ENCODE assay signal across 18 cellular contexts in genomic region chr4:55170462-55170861, GRCh38. TPM values are rescaled to one million over a fixed set of nuclear protein-coding genes. Genes with fewer than 3 reads are reported as not detected.
DNase-seq lines count a peak whose midpoint lies in the region; ATAC-seq and TF ChIP-seq lines count a peak whose summit lies in the region.
"Had no signal": no experiment of that assay in that cellular context is flagged by ENCODE, and none has a peak within 500 bp of the region (broad histone marks: within the 10 kb centered on the region; RNA-seq: fewer than 3 reads in every experiment).

No MANE protein-coding gene starts in this region.

- CTCF ChIA-PET in PC-3 (lab: Charles Lee), result interaction anchor here (0.6 kb wide), 1 partner anchor 199 kb away, joined by 8 read pairs; no protein-coding TSS in a partner anchor

- peak overlapping the region; percentile 74 for H3K4me2 ChIP-seq in PC-3 (ENCODE audit: low read length)

- TF ChIP-seq CTCF in AG10803 (conservative IDR thresholded peaks at IDR 0.05; ENCODE audit: low read length), result no peak
- TF ChIP-seq CTCF in PC-3 (conservative IDR thresholded peaks at IDR 0.05; ENCODE audit: low read depth, low read length), result no peak
- TF ChIP-seq CTCF in mucosa of descending colon (IDR thresholded peaks at IDR 0.05), result no peak

- peak; percentile 16 for DNase-seq in AG10803 (ENCODE audit: low read depth)
- DNase-seq in PC-3, result peak; percentile 32
- DNase-seq in epithelial cell of prostate (ENCODE audit: low read depth, low spot score), result no peak
- no peak for DNase-seq in mucosa of descending colon
- DNase-seq in MV-4-11 (lab: John Stamatoyannopoulos, UW), result no peak
- no peak for DNase-seq in NK-92 treated with Interleukin-12 subunit alpha and Interleukin-12 subunit beta, amount 100 ng/mL, for 24 hours (lab: John Stamatoyannopoulos, UW)
- DNase-seq: ACHN; C1 segment of cervical spinal cord; Calu3; CD4-positive, alpha-beta T cell; DMS 273 treated with DMSO at 0.1 percent for 48 hours; DMS79 treated with DMSO at 0.1 percent for 48 hours; EL; GM23248; H9 had no signal

- ATAC-seq in PC-3, result no peak; the same call in 1 of the 2 replicates
- ATAC-seq in mucosa of descending colon, result peak; percentile 27
- no peak for ATAC-seq in GM19328 (IDR thresholded peaks at IDR 0.05; ENCODE audit: unreplicated experiment)

- no peak overlapping the region for H2AFZ ChIP-seq in PC-3 (ENCODE audit: low read length)
- H2AFZ ChIP-seq: GM23248 had no signal

- H3F3A ChIP-seq in PC-3 (ENCODE audit: low read length, unreplicated experiment), result peaks cover 16% of the 10 kb centered on the region

- peak overlapping the region; percentile 24; the same call in 1 of the 2 replicates for H3K9ac ChIP-seq in PC-3 (ENCODE audit: low read length)
- H3K9ac ChIP-seq: GM23248 had no signal

- H3K27ac ChIP-seq in PC-3 (ENCODE audit: low read length) (peak overlapping the region; percentile 67), epithelial cell of prostate (peak overlapping the region; percentile 26)
- H3K27ac ChIP-seq: GM23248 had no signal

- peaks cover 55% of the 10 kb centered on the region for H3K4me1 ChIP-seq in PC-3 (ENCODE audit: insufficient read depth, low read length)
- no peaks in the 10 kb centered on the region for H3K4me1 ChIP-seq in mucosa of descending colon (ENCODE audit: low read depth)

- H3K27me3 ChIP-seq in PC-3 (ENCODE audit: low read length), result no peaks in the 10 kb centered on the region

- no peaks in the 10 kb centered on the region for H3K9me3 ChIP-seq in PC-3 (ENCODE audit: low read length)
- H3K9me3 ChIP-seq in mucosa of descending colon, result no peaks in the 10 kb centered on the region

- H3K79me2 ChIP-seq in PC-3 (ENCODE audit: low read length), result no peaks in the 10 kb centered on the region

- no peaks in the 10 kb centered on the region for H3K36me3 ChIP-seq in PC-3 (ENCODE audit: low read depth, low read length)
- H3K36me3 ChIP-seq in mucosa of descending colon (ENCODE audit: low read depth), result no peaks in the 10 kb centered on the region

- H3K4me3 ChIP-seq in AG10803 (ENCODE audit: low read length), result no peak overlapping the region
- H3K4me3 ChIP-seq in PC-3 (ENCODE audit: low read length), result no peak overlapping the region
- H3K4me3 ChIP-seq in mucosa of descending colon, result no peak overlapping the region
- H3K4me3 ChIP-seq: GM23248 had no signal

- intact Hi-C loops in PC-3 (cut with micrococcal nuclease), result no loop called here
- intact Hi-C loops in mucosa of descending colon (cut with DNase I, micrococcal nuclease), result no loop called here

- POLR2A ChIA-PET in PC-3 (lab: Charles Lee; ENCODE audit: unreplicated experiment), result no interaction called here

- BruUV-seq in PC-3 (replicated peaks; lab: Mats Ljungman, UMichigan), result no TSS peak

- no peaks in the 10 kb centered on the region for H3K9me2 ChIP-seq in PC-3 (replicated peaks; ENCODE audit: low read length)

- H4K20me1 ChIP-seq in PC-3 (ENCODE audit: low read length), result no peaks in the 10 kb centered on the region

RNA-seq across cellular contexts. Expression of gene KDR, which starts 45.1 kb away (rescaled TPM):
- total RNA-seq in PC-3 (2014; rRNA removed) (0.63 and 0.66 TPM in 2 replicates), mucosa of descending colon (1 to 10 TPM; 2.4 to 5.8 (median 5.1) TPM)
- total RNA-seq: B cell; CD4-positive, alpha-beta T cell; GM23248; HepG2 had no signal

Comparison
In these comparisons a context has a peak if more than half of its experiments do, and no peak if none do; other contexts are left out.
1. DNase-seq: peak in AG10803 (single experiment) and PC-3 (single experiment); none in epithelial cell of prostate (single experiment), mucosa of descending colon (0 of 3), MV-4-11 (single experiment) and NK-92 treated with Interleukin-12 subunit alpha and Interleukin-12 subunit beta, amount 100 ng/mL, for 24 hours (single experiment).